Comparison of ENCODE assay signal across 9 cellular contexts in genomic region chr1:6559161-6559560, GRCh38. TPM values are rescaled to one million over a fixed set of nuclear protein-coding genes. Genes with fewer than 3 reads are reported as not detected.
DNase-seq lines count a peak whose midpoint lies in the region; ATAC-seq, FAIRE-seq and TF ChIP-seq lines count a peak whose summit lies in the region.
"Not testable (repeated sequence)": the region's sequence is repeated elsewhere in the genome, so short reads cannot be mapped to it uniquely, and the experiment has no call there.
"Had no signal": no experiment of that assay in that cellular context is flagged by ENCODE, and none has a peak within 500 bp of the region (broad histone marks: within the 10 kb centered on the region; RNA-seq: fewer than 3 reads in every experiment).

No MANE protein-coding gene starts in this region.

- not testable (repeated sequence) for H2AFZ ChIP-seq in PC-3 (ENCODE audit: low read length)

- H3F3A ChIP-seq in PC-3 (ENCODE audit: low read length, unreplicated experiment) = not testable (repeated sequence)

- H3K9me2 ChIP-seq in PC-3 (replicated peaks; ENCODE audit: low read length) = not testable (repeated sequence)

- not testable (repeated sequence) for ATAC-seq in PC-3

- not testable (repeated sequence) for BruUV-seq in PC-3 (replicated peaks; lab: Mats Ljungman, UMichigan)

- not testable (repeated sequence) for H3K9me3 Mint-ChIP-seq in HFFc6

- H3K27ac ChIP-seq in PC-3 (ENCODE audit: low read length) = not testable (repeated sequence)

- not testable (repeated sequence) for H4K20me1 ChIP-seq in PC-3 (ENCODE audit: low read length)

- POLR2A ChIA-PET in PC-3 (lab: Charles Lee; ENCODE audit: unreplicated experiment) = not testable (repeated sequence)

- H3K36me3 ChIP-seq in MG63; PC-3 (ENCODE audit: low read depth, low read length); bronchial epithelial cell (ENCODE audit: control insufficient read depth, insufficient read depth, low read length): not testable (repeated sequence)

- H3K4me1 Mint-ChIP-seq in HFFc6 (ENCODE audit: low read depth) = not testable (repeated sequence)

- not testable (repeated sequence) for H3K79me2 ChIP-seq in PC-3 (ENCODE audit: low read length)

- not testable (repeated sequence) for H3K4me3 ChIP-seq in MG63; PC-3 (ENCODE audit: low read length); bronchial epithelial cell (ENCODE audit: low read depth, low read length)

- H3K4me1 ChIP-seq in PC-3 (ENCODE audit: insufficient read depth, low read length) = not testable (repeated sequence)

- FAIRE-seq in bronchial epithelial cell (lab: Jason Lieb, UNC) = not testable (repeated sequence)

- not testable (repeated sequence) for H3K27ac Mint-ChIP-seq in HFFc6

- CTCF ChIA-PET in PC-3 (lab: Charles Lee) = not testable (repeated sequence)

- not testable (repeated sequence) for TF ChIP-seq CTCF in HFFc6 (IDR thresholded peaks at IDR 0.05); PC-3 (conservative IDR thresholded peaks at IDR 0.05; ENCODE audit: low read depth, low read length); bronchial epithelial cell (IDR thresholded peaks at IDR 0.05; ENCODE audit: insufficient read depth, low read length, severe bottlenecking)

- H3K9ac ChIP-seq in PC-3 (ENCODE audit: low read length) = not testable (repeated sequence)

- H3K9me3 ChIP-seq in MG63; PC-3 (ENCODE audit: low read length): not testable (repeated sequence)

- peaks cover 12% of the 10 kb centered on the region for H3K27me3 Mint-ChIP-seq in HFFc6 (ENCODE audit: insufficient read depth)

- H3K27me3 ChIP-seq in MG63; bronchial epithelial cell (ENCODE audit: control insufficient read depth, insufficient read depth, low read length): not testable (repeated sequence)
- peaks cover 19% of the 10 kb centered on the region for H3K27me3 ChIP-seq in PC-3 (ENCODE audit: low read length)

- H3K4me3 Mint-ChIP-seq in HFFc6 = not testable (repeated sequence)

- not testable (repeated sequence) for H3K4me2 ChIP-seq in PC-3 (ENCODE audit: low read length)

- H3K36me3 Mint-ChIP-seq in HFFc6 (ENCODE audit: low read depth) = not testable (repeated sequence)

- DNase-seq in HFFc6 (peak; percentile 14), MG63 (peak; percentile 33), PC-3 (peak; percentile 50), bronchial epithelial cell (ENCODE audit: low read depth) (peak; percentile 35)

- intact Hi-C loops in PC-3 (cut with micrococcal nuclease) = not testable (repeated sequence)

RNA-seq across cellular contexts. Expression of gene TAS1R1, which starts 4.1 kb away (rescaled TPM):
- not detected for total RNA-seq in HFFc6 (2021; fragmentation: NEBNext Ultra II Directional; extraction: Animal tissue kit (Norgen Biotek cat#: 25700))
- not detected in 2 replicates for total RNA-seq in MG63 (2014; rRNA removed; shearing (Covaris generic); ENCODE audit: low replicate concordance)
- not detected in 2 replicates for total RNA-seq in PC-3 (2014; rRNA removed)
- not detected in 2 replicates for total RNA-seq in bronchial epithelial cell
- total RNA-seq: A673; CD4-positive, alpha-beta memory T cell; CD4-positive, CD25-positive, alpha-beta regulatory T cell; CD8-positive, alpha-beta memory T cell; Daoy had no signal

RNA-seq across cellular contexts. Expression of gene NOL9, which starts 4.8 kb away (rescaled TPM):
- 10 to 100 TPM; 26.4 to 36.4 (median 33.4) TPM for total RNA-seq in HFFc6 (2021; fragmentation: NEBNext Ultra II Directional; extraction: Animal tissue kit (Norgen Biotek cat#: 25700))
- 25.0 and 44.9 TPM in 2 replicates for total RNA-seq in MG63 (2014; rRNA removed; shearing (Covaris generic); ENCODE audit: low replicate concordance)
- total RNA-seq in PC-3 (2014; rRNA removed) (79.1 and 102 TPM in 2 replicates), bronchial epithelial cell (12.3 and 14.2 TPM in 2 replicates)

RNA-seq across cellular contexts. Expression of gene ZBTB48, which starts 20.6 kb away (rescaled TPM):
- total RNA-seq in HFFc6 (2021; fragmentation: NEBNext Ultra II Directional; extraction: Animal tissue kit (Norgen Biotek cat#: 25700)) = 10 to 100 TPM; 10.0 to 15.1 (median 11.3) TPM
- 20.6 and 32.5 TPM in 2 replicates for total RNA-seq in MG63 (2014; rRNA removed; shearing (Covaris generic); ENCODE audit: low replicate concordance)
- total RNA-seq in PC-3 (2014; rRNA removed) (42.7 and 47.2 TPM in 2 replicates), bronchial epithelial cell (18.7 and 19.7 TPM in 2 replicates)

RNA-seq across cellular contexts. Expression of gene KLHL21, which starts 43.5 kb away (rescaled TPM):
- total RNA-seq in HFFc6 (2021; fragmentation: NEBNext Ultra II Directional; extraction: Animal tissue kit (Norgen Biotek cat#: 25700)) = 10 to 100 TPM; 21.1 to 31.5 (median 22.6) TPM
- 27.8 and 32.0 TPM in 2 replicates for total RNA-seq in MG63 (2014; rRNA removed; shearing (Covaris generic); ENCODE audit: low replicate concordance)
- total RNA-seq in PC-3 (2014; rRNA removed) = 82.5 and 105 TPM in 2 replicates
- 30.2 and 38.7 TPM in 2 replicates for total RNA-seq in bronchial epithelial cell

RNA-seq across cellular contexts. Expression of gene PHF13, which starts 54.4 kb away (rescaled TPM):
- total RNA-seq in HFFc6 (2021; fragmentation: NEBNext Ultra II Directional; extraction: Animal tissue kit (Norgen Biotek cat#: 25700)) = 10 to 100 TPM; 18.0 to 19.9 (median 19.0) TPM
- 15.1 and 20.0 TPM in 2 replicates for total RNA-seq in MG63 (2014; rRNA removed; shearing (Covaris generic); ENCODE audit: low replicate concordance)
- total RNA-seq in PC-3 (2014; rRNA removed) (13.2 and 14.9 TPM in 2 replicates), bronchial epithelial cell (6.1 and 9.9 TPM in 2 replicates)
